8 cellular contexts compared by ENCODE assay signal in the genomic region with DNA sequence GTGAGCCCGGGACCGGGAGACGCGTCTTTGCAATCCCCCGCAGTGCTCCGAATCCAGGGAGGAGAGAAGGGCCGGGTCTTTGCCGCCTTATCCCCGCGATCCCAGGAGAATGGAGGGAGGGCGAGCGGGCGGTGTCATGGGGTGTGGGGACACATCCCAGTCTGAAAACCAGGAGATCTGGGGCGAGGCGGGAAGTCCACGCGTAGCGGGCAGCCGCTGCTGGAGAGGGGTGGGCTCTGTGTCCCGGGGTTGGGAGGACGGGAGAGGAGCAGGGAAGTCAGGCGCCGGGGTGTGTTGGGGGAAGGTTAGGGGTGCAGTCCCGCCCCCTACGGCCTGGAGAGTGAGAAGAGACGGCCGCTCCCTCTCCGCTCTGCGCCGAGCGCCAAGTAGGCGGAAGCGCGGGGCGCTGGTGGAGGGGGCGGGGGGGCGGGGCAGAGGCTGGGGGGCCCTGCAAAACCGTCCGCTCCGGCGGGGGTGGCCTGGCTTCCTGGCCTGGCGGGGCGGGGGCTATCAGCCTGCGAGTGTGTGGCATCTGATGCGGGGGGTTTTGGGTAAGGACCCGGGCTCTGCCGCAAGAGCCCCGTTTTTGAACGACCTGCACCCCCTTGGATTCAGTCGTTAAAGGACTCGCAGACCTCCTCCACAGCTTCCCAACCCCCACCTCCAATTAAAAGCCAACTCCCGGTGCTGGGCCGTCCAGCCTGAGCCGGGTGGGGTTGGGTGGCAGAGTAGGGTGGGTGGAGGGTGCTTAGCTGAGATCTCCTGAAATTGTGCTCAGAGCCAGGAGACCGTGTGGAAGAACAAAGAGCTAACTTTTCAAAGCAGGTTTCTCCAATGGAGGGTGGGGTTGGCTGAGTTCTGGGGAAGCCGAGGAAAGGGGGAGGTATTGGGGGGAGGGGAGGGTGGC. TPM values are rescaled to one million over a fixed set of nuclear protein-coding genes. Genes with fewer than 3 reads are reported as not detected.
A peak's percentile ranks its signal among the peaks of the same experiment; 100 is the strongest.
DNase-seq lines count a peak whose midpoint lies in the region; ATAC-seq and TF ChIP-seq lines count a peak whose summit lies in the region.

No MANE protein-coding gene starts in this region.

- no peaks in the 10 kb centered on the region for H3K36me3 ChIP-seq in A673 (ENCODE audit: insufficient read depth, low read length, poor library complexity, severe bottlenecking)
- no peaks in the 10 kb centered on the region for H3K36me3 ChIP-seq in colonic mucosa

- H3K4me1 ChIP-seq in A673 (ENCODE audit: insufficient read depth, low read length, poor library complexity, severe bottlenecking) (peaks cover 29% of the 10 kb centered on the region), colonic mucosa (peaks cover 32% of the 10 kb centered on the region)

- H3K9me3 Mint-ChIP-seq in activated CD4-positive, alpha-beta T cell treated with anti-CD3 and anti-CD28 coated beads, Interleukin-2, amount 10 ng/mL, durations not matched to agents 24 days and 14 days, result no peaks in the 10 kb centered on the region

- ATAC-seq in GM18867 (IDR thresholded peaks at IDR 0.05; ENCODE audit: unreplicated experiment) (peak; percentile 18), HG03139 (IDR thresholded peaks at IDR 0.05; ENCODE audit: unreplicated experiment) (no peak)

- WGBS in lower leg skin, 2 donors, result 0 to 1% methylated on average over 26 to 44 of the region's 56 CpGs

- peaks cover 2% of the 10 kb centered on the region for H3K27me3 Mint-ChIP-seq in activated CD4-positive, alpha-beta T cell treated with anti-CD3 and anti-CD28 coated beads, Interleukin-2, amount 10 ng/mL, durations not matched to agents 24 days and 14 days

- peaks cover 12% of the 10 kb centered on the region for H3K36me3 Mint-ChIP-seq in activated CD4-positive, alpha-beta T cell treated with anti-CD3 and anti-CD28 coated beads, Interleukin-2, amount 10 ng/mL, durations not matched to agents 24 days and 14 days (ENCODE audit: low read depth)

- H3K9me3 ChIP-seq in A673 (ENCODE audit: low read depth, low read length, poor library complexity, severe bottlenecking), result no peaks in the 10 kb centered on the region
- no peaks in the 10 kb centered on the region for H3K9me3 ChIP-seq in colonic mucosa

- no peak for TF ChIP-seq POLR2A in lower leg skin (IDR thresholded peaks at IDR 0.05)

- intact Hi-C loops in A673 (cut with micrococcal nuclease; ENCODE audit: unreplicated experiment), result no loop called here
- intact Hi-C loops in activated CD4-positive, alpha-beta T cell treated with anti-CD3 and anti-CD28 coated beads, Interleukin-2, amount 10 ng/mL, durations not matched to agents 24 days and 14 days (cut with micrococcal nuclease), result loop anchor here (1.0 to 2.0 kb wide), 2 partner anchors 28 to 54 kb away; a partner anchor contains a TSS
- intact Hi-C loops in colonic mucosa (cut with DNase I), result loop anchor here (10.0 kb wide), 1 partner anchor 104 kb away; no protein-coding TSS in a partner anchor
- intact Hi-C loops in lower leg skin (cut with DNase I; ENCODE audit: low total_unique reads), result no loop called here

- H3K4me3 ChIP-seq in A673 (ENCODE audit: low read depth, low read length, poor library complexity, severe bottlenecking), result peak overlapping the region; percentile 89
- H3K4me3 ChIP-seq in colonic mucosa, result peak overlapping the region; percentile 89
- peak overlapping the region; percentile 99 for H3K4me3 ChIP-seq in lower leg skin (ENCODE audit: low read depth, poor library complexity, severe bottlenecking)

- peak overlapping the region; percentile 97 for H3K27ac Mint-ChIP-seq in activated CD4-positive, alpha-beta T cell treated with anti-CD3 and anti-CD28 coated beads, Interleukin-2, amount 10 ng/mL, durations not matched to agents 24 days and 14 days

- TF ChIP-seq CTCF in A673 (conservative IDR thresholded peaks at IDR 0.05; ENCODE audit: low read depth, low read length) (no peak), colonic mucosa (IDR thresholded peaks at IDR 0.05) (no peak), lower leg skin (IDR thresholded peaks at IDR 0.05) (no peak)

- CTCF ChIA-PET in A673 (lab: Charles Lee), result no interaction called here

- peak overlapping the region; percentile 96 for H3K4me3 Mint-ChIP-seq in activated CD4-positive, alpha-beta T cell treated with anti-CD3 and anti-CD28 coated beads, Interleukin-2, amount 10 ng/mL, durations not matched to agents 24 days and 14 days

- H3K4me1 Mint-ChIP-seq in activated CD4-positive, alpha-beta T cell treated with anti-CD3 and anti-CD28 coated beads, Interleukin-2, amount 10 ng/mL, durations not matched to agents 24 days and 14 days, result peaks cover 53% of the 10 kb centered on the region

- peak overlapping the region; percentile 85 for H3K27ac ChIP-seq in A673 (ENCODE audit: low read depth, low read length, poor library complexity, severe bottlenecking)
- H3K27ac ChIP-seq in colonic mucosa, result peak overlapping the region; percentile 100

- DNase-seq in A673 (ENCODE audit: low spot score), result peak; percentile 42
- peak; percentile 65 for DNase-seq in NCI-H1092 treated with DMSO at 0.1 percent for 48 hours (lab: John Stamatoyannopoulos, UW)
- peak; percentile 92 for DNase-seq in activated CD4-positive, alpha-beta T cell treated with anti-CD3 and anti-CD28 coated beads, Interleukin-2, amount 10 ng/mL, durations not matched to agents 24 days and 14 days
- peak; percentile 85 for DNase-seq in colonic mucosa
- peak; percentile 77 to 95 for DNase-seq in lower leg skin (ENCODE audit: low spot score in 2 of 2)
- peak in 2 of 3 experiments; percentile 46 to 49 for DNase-seq in stimulated activated CD4-positive, alpha-beta T cell treated with anti-CD3 and anti-CD28 coated beads, TNF-alpha, amount 100 ng/mL, for 4 hours (ENCODE audit: low read depth in 3 of 3)

- H3K27me3 ChIP-seq in A673 (replicated peaks; ENCODE audit: insufficient read depth, low read depth, low read length, poor library complexity) (no peaks in the 10 kb centered on the region), colonic mucosa (no peaks in the 10 kb centered on the region)

- H3K9ac ChIP-seq in colonic mucosa (ENCODE audit: low read depth in 2 of 2, low read length in 2 of 2), result peak overlapping the region; percentile 96 to 100

- POLR2A ChIA-PET in A673 (lab: Charles Lee; ENCODE audit: low non-redundant PET), result interaction anchor here (1.1 kb wide), 1 partner anchor 17 kb away, joined by 4 read pairs; a partner anchor contains a TSS

- BruUV-seq in A673 (replicated peaks; lab: Mats Ljungman, UMichigan), result no TSS peak

RNA-seq across cellular contexts. Expression of a gene that starts 0.7 kb away (rescaled TPM):
- total RNA-seq in A673 (2021) (76.9 and 78.3 TPM in 2 replicates), colonic mucosa (100 to 1,000 TPM; 297 to 330 TPM), lower leg skin (10 to 100 TPM; 51.8 to 76.2 (median 63.9) TPM)
- total RNA-seq in activated CD4-positive, alpha-beta T cell treated with anti-CD3 and anti-CD28 coated beads, Interleukin-2, amount 10 ng/mL, durations not matched to agents 24 days and 14 days, result 130 and 131 TPM in 2 replicates

RNA-seq across cellular contexts. Expression of a gene that starts 17.0 kb away (rescaled TPM):
- total RNA-seq in A673 (2021) (764 and 879 TPM in 2 replicates), colonic mucosa (100 to 1,000 TPM; 845 to 956 TPM), lower leg skin (1,000 to 10,000 TPM; 1,475 to 2,290 (median 1,639) TPM)
- 1,994 and 2,005 TPM in 2 replicates for total RNA-seq in activated CD4-positive, alpha-beta T cell treated with anti-CD3 and anti-CD28 coated beads, Interleukin-2, amount 10 ng/mL, durations not matched to agents 24 days and 14 days

RNA-seq across cellular contexts. Expression of a gene that starts 45.4 kb away (rescaled TPM):
- total RNA-seq in A673 (2021) (13.5 and 14.1 TPM in 2 replicates), colonic mucosa (10 to 100 TPM; 18.7 TPM), lower leg skin (10 to 100 TPM; 24.2 to 49.8 (median 33.3) TPM)
- 32.1 and 32.4 TPM in 2 replicates for total RNA-seq in activated CD4-positive, alpha-beta T cell treated with anti-CD3 and anti-CD28 coated beads, Interleukin-2, amount 10 ng/mL, durations not matched to agents 24 days and 14 days

Comparison
In these comparisons a context has a peak if more than half of its experiments do, and no peak if none do; other contexts are left out.
1. DNase-seq: peak in every context shown above with its lines; median percentile 92 in activated CD4-positive, alpha-beta T cell treated with anti-CD3 and anti-CD28 coated beads, Interleukin-2, amount 10 ng/mL, durations not matched to agents 24 days and 14 days; 86 in lower leg skin; 85 in colonic mucosa; 65 in NCI-H1092 treated with DMSO at 0.1 percent for 48 hours; 48 in stimulated activated CD4-positive, alpha-beta T cell treated with anti-CD3 and anti-CD28 coated beads, TNF-alpha, amount 100 ng/mL, for 4 hours; 42 in A673.
2. intact Hi-C loops: an anchor here in activated CD4-positive, alpha-beta T cell treated with anti-CD3 and anti-CD28 coated beads, Interleukin-2, amount 10 ng/mL, durations not matched to agents 24 days and 14 days (1.0 to 2.0 kb wide) and colonic mucosa (10.0 kb wide); none called in A673 and lower leg skin.